1 cellular context compared by ENCODE assay signal in the genomic region with DNA sequence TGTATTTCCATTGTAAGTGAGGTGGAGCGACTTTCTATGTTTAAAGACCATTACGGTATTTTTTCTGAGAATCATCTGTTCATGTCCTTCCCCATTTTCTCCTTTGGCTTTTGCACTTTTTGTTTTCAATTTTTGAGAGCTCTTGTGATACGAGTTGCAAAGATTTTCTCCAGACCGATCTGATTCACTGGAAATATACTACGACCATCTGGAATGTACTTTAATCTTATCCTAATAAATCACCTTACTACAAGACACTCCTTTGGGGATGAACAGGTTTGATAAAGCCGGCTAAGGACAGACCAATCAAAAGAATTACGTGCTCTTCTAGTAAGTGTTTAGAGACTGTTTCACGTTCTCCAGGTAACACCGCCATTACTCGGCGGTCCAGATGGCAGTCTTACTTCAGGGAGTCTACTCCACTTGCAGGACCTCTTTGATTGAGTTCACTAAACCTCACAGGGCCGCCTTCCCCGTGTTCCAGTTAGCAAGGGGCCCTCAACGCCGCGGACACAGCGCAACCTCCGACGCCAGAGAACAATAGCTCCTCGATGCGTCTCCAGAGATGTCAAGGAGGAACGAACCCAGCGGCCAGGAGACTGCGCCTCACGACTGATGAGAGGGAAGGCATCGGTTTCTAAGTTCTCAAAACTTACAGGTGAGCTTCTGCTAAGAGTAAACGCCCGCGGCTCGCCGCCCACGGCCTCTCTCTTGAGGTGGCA.
TF ChIP-seq lines count a peak whose summit lies in the region.

No MANE protein-coding gene starts in this region.

TF ChIP-seq in K562, 482 proteins besides CTCF, POLR2A, EP300 and RAD21 (continued from another document and continues in another):
- TF ChIP-seq, protein P1, sequence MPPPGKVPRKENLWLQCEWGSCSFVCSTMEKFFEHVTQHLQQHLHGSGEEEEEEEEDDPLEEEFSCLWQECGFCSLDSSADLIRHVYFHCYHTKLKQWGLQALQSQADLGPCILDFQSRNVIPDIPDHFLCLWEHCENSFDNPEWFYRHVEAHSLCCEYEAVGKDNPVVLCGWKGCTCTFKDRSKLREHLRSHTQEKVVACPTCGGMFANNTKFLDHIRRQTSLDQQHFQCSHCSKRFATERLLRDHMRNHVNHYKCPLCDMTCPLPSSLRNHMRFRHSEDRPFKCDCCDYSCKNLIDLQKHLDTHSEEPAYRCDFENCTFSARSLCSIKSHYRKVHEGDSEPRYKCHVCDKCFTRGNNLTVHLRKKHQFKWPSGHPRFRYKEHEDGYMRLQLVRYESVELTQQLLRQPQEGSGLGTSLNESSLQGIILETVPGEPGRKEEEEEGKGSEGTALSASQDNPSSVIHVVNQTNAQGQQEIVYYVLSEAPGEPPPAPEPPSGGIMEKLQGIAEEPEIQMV (tag; conservative IDR thresholded peaks at IDR 0.05; ENCODE audit: low read depth) = peak; percentile 78
- TF ChIP-seq, protein P2, sequence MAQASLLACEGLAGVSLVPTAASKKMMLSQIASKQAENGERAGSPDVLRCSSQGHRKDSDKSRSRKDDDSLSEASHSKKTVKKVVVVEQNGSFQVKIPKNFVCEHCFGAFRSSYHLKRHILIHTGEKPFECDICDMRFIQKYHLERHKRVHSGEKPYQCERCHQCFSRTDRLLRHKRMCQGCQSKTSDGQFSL (CRISPR knock-in tag; IDR thresholded peaks at IDR 0.05) = no peak
- TF ChIP-seq, protein P2 (tag; IDR thresholded peaks at IDR 0.05) = no peak
- 0 out of 2 replicates have a peak, but pooled peaks have one; percentile 39 for TF ChIP-seq PHF21A (IDR thresholded peaks at IDR 0.05; ENCODE audit: borderline replicate concordance, low read depth)
- TF ChIP-seq BRD4 (IDR thresholded peaks at IDR 0.05) = 0 out of 2 replicates have a peak, but pooled peaks have one; percentile 65
- TF ChIP-seq, protein P3, sequence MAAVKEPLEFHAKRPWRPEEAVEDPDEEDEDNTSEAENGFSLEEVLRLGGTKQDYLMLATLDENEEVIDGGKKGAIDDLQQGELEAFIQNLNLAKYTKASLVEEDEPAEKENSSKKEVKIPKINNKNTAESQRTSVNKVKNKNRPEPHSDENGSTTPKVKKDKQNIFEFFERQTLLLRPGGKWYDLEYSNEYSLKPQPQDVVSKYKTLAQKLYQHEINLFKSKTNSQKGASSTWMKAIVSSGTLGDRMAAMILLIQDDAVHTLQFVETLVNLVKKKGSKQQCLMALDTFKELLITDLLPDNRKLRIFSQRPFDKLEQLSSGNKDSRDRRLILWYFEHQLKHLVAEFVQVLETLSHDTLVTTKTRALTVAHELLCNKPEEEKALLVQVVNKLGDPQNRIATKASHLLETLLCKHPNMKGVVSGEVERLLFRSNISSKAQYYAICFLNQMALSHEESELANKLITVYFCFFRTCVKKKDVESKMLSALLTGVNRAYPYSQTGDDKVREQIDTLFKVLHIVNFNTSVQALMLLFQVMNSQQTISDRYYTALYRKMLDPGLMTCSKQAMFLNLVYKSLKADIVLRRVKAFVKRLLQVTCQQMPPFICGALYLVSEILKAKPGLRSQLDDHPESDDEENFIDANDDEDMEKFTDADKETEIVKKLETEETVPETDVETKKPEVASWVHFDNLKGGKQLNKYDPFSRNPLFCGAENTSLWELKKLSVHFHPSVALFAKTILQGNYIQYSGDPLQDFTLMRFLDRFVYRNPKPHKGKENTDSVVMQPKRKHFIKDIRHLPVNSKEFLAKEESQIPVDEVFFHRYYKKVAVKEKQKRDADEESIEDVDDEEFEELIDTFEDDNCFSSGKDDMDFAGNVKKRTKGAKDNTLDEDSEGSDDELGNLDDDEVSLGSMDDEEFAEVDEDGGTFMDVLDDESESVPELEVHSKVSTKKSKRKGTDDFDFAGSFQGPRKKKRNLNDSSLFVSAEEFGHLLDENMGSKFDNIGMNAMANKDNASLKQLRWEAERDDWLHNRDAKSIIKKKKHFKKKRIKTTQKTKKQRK (IDR thresholded peaks at IDR 0.05; ENCODE audit: borderline replicate concordance, low read depth, low read length) = no peak
- TF ChIP-seq ZFPM2 (CRISPR knock-in tag; IDR thresholded peaks at IDR 0.05) = 0 out of 2 replicates have a peak, but pooled peaks have one; percentile 56
- TF ChIP-seq, protein P4, sequence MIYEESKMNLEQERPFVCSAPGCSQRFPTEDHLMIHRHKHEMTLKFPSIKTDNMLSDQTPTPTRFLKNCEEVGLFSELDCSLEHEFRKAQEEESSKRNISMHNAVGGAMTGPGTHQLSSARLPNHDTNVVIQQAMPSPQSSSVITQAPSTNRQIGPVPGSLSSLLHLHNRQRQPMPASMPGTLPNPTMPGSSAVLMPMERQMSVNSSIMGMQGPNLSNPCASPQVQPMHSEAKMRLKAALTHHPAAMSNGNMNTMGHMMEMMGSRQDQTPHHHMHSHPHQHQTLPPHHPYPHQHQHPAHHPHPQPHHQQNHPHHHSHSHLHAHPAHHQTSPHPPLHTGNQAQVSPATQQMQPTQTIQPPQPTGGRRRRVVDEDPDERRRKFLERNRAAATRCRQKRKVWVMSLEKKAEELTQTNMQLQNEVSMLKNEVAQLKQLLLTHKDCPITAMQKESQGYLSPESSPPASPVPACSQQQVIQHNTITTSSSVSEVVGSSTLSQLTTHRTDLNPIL (CRISPR knock-in tag; IDR thresholded peaks at IDR 0.05) = peak; percentile 81; the same call in 1 of the 2 replicates
- TF ChIP-seq DDX20 (tag; IDR thresholded peaks at IDR 0.05; ENCODE audit: low read depth) = 0 out of 2 replicates have a peak, but pooled peaks have one; percentile 20
- TF ChIP-seq, protein P5, sequence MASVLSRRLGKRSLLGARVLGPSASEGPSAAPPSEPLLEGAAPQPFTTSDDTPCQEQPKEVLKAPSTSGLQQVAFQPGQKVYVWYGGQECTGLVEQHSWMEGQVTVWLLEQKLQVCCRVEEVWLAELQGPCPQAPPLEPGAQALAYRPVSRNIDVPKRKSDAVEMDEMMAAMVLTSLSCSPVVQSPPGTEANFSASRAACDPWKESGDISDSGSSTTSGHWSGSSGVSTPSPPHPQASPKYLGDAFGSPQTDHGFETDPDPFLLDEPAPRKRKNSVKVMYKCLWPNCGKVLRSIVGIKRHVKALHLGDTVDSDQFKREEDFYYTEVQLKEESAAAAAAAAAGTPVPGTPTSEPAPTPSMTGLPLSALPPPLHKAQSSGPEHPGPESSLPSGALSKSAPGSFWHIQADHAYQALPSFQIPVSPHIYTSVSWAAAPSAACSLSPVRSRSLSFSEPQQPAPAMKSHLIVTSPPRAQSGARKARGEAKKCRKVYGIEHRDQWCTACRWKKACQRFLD (CRISPR knock-in tag; IDR thresholded peaks at IDR 0.05) = no peak; the same call in 1 of the 2 replicates
- peak; percentile 63 for TF ChIP-seq HNRNPLL (IDR thresholded peaks at IDR 0.05; ENCODE audit: low read depth, low read length, poor library complexity, severe bottlenecking)
- 0 out of 2 replicates have a peak, but pooled peaks have one; percentile 39 for TF ChIP-seq BACH1 (tag; IDR thresholded peaks at IDR 0.05)
- 0 out of 2 replicates have a peak, but pooled peaks have one; percentile 8 for TF ChIP-seq NFXL1 (CRISPR knock-in tag; IDR thresholded peaks at IDR 0.05)
- TF ChIP-seq MYBL2 (IDR thresholded peaks at IDR 0.05; ENCODE audit: low read depth) = no peak
- TF ChIP-seq MYBL2 (CRISPR knock-in tag; IDR thresholded peaks at IDR 0.05; ENCODE audit: borderline replicate concordance) = no peak
- 0 out of 2 replicates have a peak, but pooled peaks have one; percentile 15 for TF ChIP-seq ZNF23 (CRISPR knock-in tag; IDR thresholded peaks at IDR 0.05)
- TF ChIP-seq, protein P6, sequence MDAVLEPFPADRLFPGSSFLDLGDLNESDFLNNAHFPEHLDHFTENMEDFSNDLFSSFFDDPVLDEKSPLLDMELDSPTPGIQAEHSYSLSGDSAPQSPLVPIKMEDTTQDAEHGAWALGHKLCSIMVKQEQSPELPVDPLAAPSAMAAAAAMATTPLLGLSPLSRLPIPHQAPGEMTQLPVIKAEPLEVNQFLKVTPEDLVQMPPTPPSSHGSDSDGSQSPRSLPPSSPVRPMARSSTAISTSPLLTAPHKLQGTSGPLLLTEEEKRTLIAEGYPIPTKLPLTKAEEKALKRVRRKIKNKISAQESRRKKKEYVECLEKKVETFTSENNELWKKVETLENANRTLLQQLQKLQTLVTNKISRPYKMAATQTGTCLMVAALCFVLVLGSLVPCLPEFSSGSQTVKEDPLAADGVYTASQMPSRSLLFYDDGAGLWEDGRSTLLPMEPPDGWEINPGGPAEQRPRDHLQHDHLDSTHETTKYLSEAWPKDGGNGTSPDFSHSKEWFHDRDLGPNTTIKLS (IDR thresholded peaks at IDR 0.05; ENCODE audit: borderline replicate concordance, low read depth) = peak; percentile 94; the same call in 1 of the 2 replicates
- TF ChIP-seq ETV6 (IDR thresholded peaks at IDR 0.05; ENCODE audit: borderline replicate concordance in 1 of 2, low read depth in 2 of 2, low read length in 1 of 2) = no peak
- no peak for TF ChIP-seq ETV6 (CRISPR knock-in tag; IDR thresholded peaks at IDR 0.05; ENCODE audit: borderline replicate concordance)
- peak; percentile 6 to 47; a peak in 1 of 4 replicates for TF ChIP-seq KDM1A (IDR thresholded peaks at IDR 0.05)
- TF ChIP-seq FOSL1 (tag; conservative IDR thresholded peaks at IDR 0.05) = no peak
- TF ChIP-seq ZNF232 (CRISPR knock-in tag; IDR thresholded peaks at IDR 0.05) = no peak
- TF ChIP-seq TEAD1 (CRISPR knock-in tag; IDR thresholded peaks at IDR 0.05) = 0 out of 4 replicates have a peak, but pooled peaks of 1 of the 2 experiments have one; percentile 68
- TF ChIP-seq NUFIP1 (IDR thresholded peaks at IDR 0.05; ENCODE audit: partially characterized antibody) = peak; percentile 66
- TF ChIP-seq, protein P7, sequence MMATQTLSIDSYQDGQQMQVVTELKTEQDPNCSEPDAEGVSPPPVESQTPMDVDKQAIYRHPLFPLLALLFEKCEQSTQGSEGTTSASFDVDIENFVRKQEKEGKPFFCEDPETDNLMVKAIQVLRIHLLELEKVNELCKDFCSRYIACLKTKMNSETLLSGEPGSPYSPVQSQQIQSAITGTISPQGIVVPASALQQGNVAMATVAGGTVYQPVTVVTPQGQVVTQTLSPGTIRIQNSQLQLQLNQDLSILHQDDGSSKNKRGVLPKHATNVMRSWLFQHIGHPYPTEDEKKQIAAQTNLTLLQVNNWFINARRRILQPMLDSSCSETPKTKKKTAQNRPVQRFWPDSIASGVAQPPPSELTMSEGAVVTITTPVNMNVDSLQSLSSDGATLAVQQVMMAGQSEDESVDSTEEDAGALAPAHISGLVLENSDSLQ (IDR thresholded peaks at IDR 0.05) = no peak
- TF ChIP-seq, protein P8, sequence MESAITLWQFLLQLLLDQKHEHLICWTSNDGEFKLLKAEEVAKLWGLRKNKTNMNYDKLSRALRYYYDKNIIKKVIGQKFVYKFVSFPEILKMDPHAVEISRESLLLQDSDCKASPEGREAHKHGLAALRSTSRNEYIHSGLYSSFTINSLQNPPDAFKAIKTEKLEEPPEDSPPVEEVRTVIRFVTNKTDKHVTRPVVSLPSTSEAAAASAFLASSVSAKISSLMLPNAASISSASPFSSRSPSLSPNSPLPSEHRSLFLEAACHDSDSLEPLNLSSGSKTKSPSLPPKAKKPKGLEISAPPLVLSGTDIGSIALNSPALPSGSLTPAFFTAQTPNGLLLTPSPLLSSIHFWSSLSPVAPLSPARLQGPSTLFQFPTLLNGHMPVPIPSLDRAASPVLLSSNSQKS (CRISPR knock-in tag; IDR thresholded peaks at IDR 0.05) = peak; percentile 5; the same call in 1 of the 2 replicates
- TF ChIP-seq, protein P9, sequence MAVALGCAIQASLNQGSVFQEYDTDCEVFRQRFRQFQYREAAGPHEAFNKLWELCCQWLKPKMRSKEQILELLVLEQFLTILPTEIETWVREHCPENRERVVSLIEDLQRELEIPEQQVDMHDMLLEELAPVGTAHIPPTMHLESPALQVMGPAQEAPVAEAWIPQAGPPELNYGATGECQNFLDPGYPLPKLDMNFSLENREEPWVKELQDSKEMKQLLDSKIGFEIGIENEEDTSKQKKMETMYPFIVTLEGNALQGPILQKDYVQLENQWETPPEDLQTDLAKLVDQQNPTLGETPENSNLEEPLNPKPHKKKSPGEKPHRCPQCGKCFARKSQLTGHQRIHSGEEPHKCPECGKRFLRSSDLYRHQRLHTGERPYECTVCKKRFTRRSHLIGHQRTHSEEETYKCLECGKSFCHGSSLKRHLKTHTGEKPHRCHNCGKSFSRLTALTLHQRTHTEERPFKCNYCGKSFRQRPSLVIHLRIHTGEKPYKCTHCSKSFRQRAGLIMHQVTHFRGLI (CRISPR knock-in tag; IDR thresholded peaks at IDR 0.05) = 0 out of 2 replicates have a peak, but pooled peaks have one; percentile 57
- 0 out of 2 replicates have a peak, but pooled peaks have one; percentile 5 for TF ChIP-seq RHOXF2B (CRISPR knock-in tag; conservative IDR thresholded peaks at IDR 0.05)
- TF ChIP-seq ZNF644 (tag; IDR thresholded peaks at IDR 0.05; ENCODE audit: low read depth) = 0 out of 2 replicates have a peak, but pooled peaks have one; percentile 76
- 0 out of 2 replicates have a peak, but pooled peaks have one; percentile 9 for TF ChIP-seq SREBF1 (IDR thresholded peaks at IDR 0.05; ENCODE audit: borderline replicate concordance, low read depth, low read length)
- peak; percentile 90; the same call in 1 of the 2 replicates for TF ChIP-seq ZNF668 (CRISPR knock-in tag; IDR thresholded peaks at IDR 0.05)
- TF ChIP-seq PHF8 (IDR thresholded peaks at IDR 0.05; ENCODE audit: borderline replicate concordance, low read length) = peak; percentile 48; the same call in 1 of the 2 replicates
- no peak for TF ChIP-seq ZNF551 (CRISPR knock-in tag; IDR thresholded peaks at IDR 0.05)
